In the genomic region with DNA sequence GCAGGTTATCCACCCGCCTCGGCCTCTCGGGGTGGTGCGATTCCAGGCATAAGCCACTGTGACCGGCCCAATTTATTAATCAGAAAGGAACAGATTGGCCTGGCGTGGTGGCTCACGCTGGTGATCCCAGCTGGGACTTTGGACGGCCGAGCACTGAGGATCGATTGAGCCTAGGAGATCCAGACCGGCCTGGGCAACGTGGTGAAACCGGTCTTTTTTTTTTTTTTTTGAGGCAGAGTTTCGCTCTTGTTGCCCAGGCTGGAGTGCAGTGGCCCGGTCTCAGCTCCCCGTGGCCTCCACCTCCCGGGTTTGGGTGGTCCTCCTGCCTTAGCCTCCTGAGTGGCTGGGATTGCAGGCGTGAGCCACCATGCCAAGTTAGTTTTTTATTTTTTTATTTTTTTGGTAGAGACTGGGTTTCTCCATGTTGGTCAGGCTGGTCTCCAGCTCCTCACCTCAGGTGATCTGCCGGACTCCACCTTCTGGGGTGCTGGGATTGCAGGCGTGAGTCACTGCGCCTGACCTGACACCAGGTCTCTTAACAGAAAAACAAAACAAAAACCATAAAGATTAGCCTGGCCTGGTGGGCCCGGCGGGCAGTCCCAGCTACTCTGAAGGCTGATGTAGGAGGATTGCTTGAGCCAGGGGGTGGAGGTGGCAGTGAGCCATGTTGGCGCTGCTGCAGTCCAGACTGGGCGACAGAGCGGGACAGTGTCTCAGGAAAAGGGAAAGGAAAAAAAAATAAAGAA, we compare ENCODE assay signal across 5 cellular contexts. TPM values are rescaled to one million over a fixed set of nuclear protein-coding genes. Genes with fewer than 3 reads are reported as not detected.
"Had no signal": no experiment of that assay in that cellular context is flagged by ENCODE, and none has a peak within 500 bp of the region (broad histone marks: within the 10 kb centered on the region; RNA-seq: fewer than 3 reads in every experiment).

No MANE protein-coding gene starts in this region.

RNA-seq across cellular contexts. Expression of gene GOLGA8M, which starts 18.0 kb away (rescaled TPM):
- total RNA-seq: foreskin keratinocyte, occipital lobe, progenitor cell of endocrine pancreas had no signal
- polyA plus RNA-seq: foreskin keratinocyte, neural cell, smooth muscle cell had no signal
